8 cellular contexts compared by ENCODE assay signal in genomic region chr17:20852541-20853370, GRCh38.
DNase-seq lines count a peak whose midpoint lies in the region; ATAC-seq and TF ChIP-seq lines count a peak whose summit lies in the region.

No MANE protein-coding gene starts in this region.

- H3K36me3 Mint-ChIP-seq in MCF 10A (ENCODE audit: insufficient read depth, unreplicated experiment), result no peaks in the 10 kb centered on the region
- no peaks in the 10 kb centered on the region for H3K36me3 Mint-ChIP-seq in memory B cell

- H3K9me3 Mint-ChIP-seq in MCF 10A (ENCODE audit: unreplicated experiment) (no peaks in the 10 kb centered on the region), memory B cell (no peaks in the 10 kb centered on the region)

- H3K4me1 ChIP-seq in transverse colon, result peaks cover 0 to 8% (median 6%) of the 10 kb centered on the region in 4 donors

- POLR2A ChIA-PET in MCF 10A (lab: Yijun Ruan, JAX), result interaction anchor here (0.5 to 2.4 kb wide), 2 partner anchors 81 to 84 kb away, joined by 4 to 8 read pairs; no protein-coding TSS in a partner anchor
- POLR2A ChIA-PET in GM10248 (lab: Yijun Ruan, JAX), result no interaction called here

- no peak for TF ChIP-seq POLR2A in transverse colon (IDR thresholded peaks at IDR 0.05)

- H3K27ac Mint-ChIP-seq in MCF 10A (ENCODE audit: low read depth, unreplicated experiment) (no peak overlapping the region), memory B cell (no peak overlapping the region)

- CTCF ChIA-PET in MCF 10A (lab: Yijun Ruan, JAX) (interaction anchor here (0.6 to 1.5 kb wide), 7 partner anchors 12 to 732 kb away, joined by 3 to 6 read pairs (median 3); no protein-coding TSS in a partner anchor), GM10248 (lab: Yijun Ruan, JAX) (no interaction called here)

- 3 to 5% methylated on average over 4 to 32 of the region's 32 CpGs for WGBS in transverse colon (ENCODE audit: low coverage in 1 of 2), 2 donors

- no peak for TF ChIP-seq EP300 in transverse colon (IDR thresholded peaks at IDR 0.05; ENCODE audit: low read depth)

- BruUV-seq in MCF 10A (replicated peaks; lab: Mats Ljungman, UMichigan), result no TSS peak

- H3K27me3 Mint-ChIP-seq in MCF 10A (ENCODE audit: insufficient read depth, unreplicated experiment) (peaks cover 11% of the 10 kb centered on the region), memory B cell (peaks cover 7% of the 10 kb centered on the region)

- TF ChIP-seq CTCF in GM12865 (IDR thresholded peaks at IDR 0.05; ENCODE audit: insufficient read depth, low read depth, low read length, missing control alignments) (no peak), MCF 10A (IDR thresholded peaks at IDR 0.05; ENCODE audit: unreplicated experiment) (no peak), transverse colon (IDR thresholded peaks at IDR 0.05) (no peak), GM10248 (IDR thresholded peaks at IDR 0.05; ENCODE audit: control extremely low read depth, extremely low read depth, low read depth, missing control alignments) (no peak)

- peak; percentile 70 for ATAC-seq in memory B cell (ENCODE audit: low read depth)
- no peak for ATAC-seq in GM18502 (IDR thresholded peaks at IDR 0.05; ENCODE audit: poor library complexity, unreplicated experiment)
- ATAC-seq in GM21619 (IDR thresholded peaks at IDR 0.05; ENCODE audit: unreplicated experiment), result no peak

- H3K4me3 Mint-ChIP-seq in MCF 10A (ENCODE audit: unreplicated experiment), result peak overlapping the region; percentile 58
- H3K4me3 Mint-ChIP-seq in memory B cell, result peak overlapping the region; percentile 77

- no peak overlapping the region for H3K4me3 ChIP-seq in GM12865 (ENCODE audit: low read depth, low read length)
- H3K4me3 ChIP-seq in transverse colon, result peak overlapping the region in 3 of 4 donors; percentile 18 to 37 (median 25)

- in situ Hi-C loops in transverse colon (cut with MboI; ENCODE audit: low pct_ligation_motif_present in 1 of 4, low pct_unique_long_range_greater_than_20kb in 1 of 4, low sequenced_read_pairs in 3 of 4), result no loop called here

- peak; percentile 13 for DNase-seq in GM12865 (ENCODE audit: low read depth)
- DNase-seq in NCI-H460 (ENCODE audit: extremely low read depth, low read depth), result peak; percentile 34
- peak; percentile 12 for DNase-seq in MCF 10A (ENCODE audit: unreplicated experiment)
- DNase-seq in memory B cell (ENCODE audit: low spot score in 2 of 2), result peak in 1 of 2 donors; percentile 25
- DNase-seq in transverse colon, result peak; percentile 14
- DNase-seq in GM10248 (ENCODE audit: extremely low spot score), result no peak

- intact Hi-C loops in MCF 10A (cut with micrococcal nuclease), result loop anchor here (5.0 kb wide), 1 partner anchor 140 kb away; no protein-coding TSS in a partner anchor
- intact Hi-C loops in transverse colon (cut with DNase I; ENCODE audit: low total_unique reads), result no loop called here

- H3K27me3 ChIP-seq in transverse colon, result peaks cover 25% of the 10 kb centered on the region

- H3K27ac ChIP-seq in transverse colon, result peak overlapping the region in 3 of 4 donors; percentile 1 to 68 (median 10)

- no peaks in the 10 kb centered on the region for H3K36me3 ChIP-seq in transverse colon

- no peaks in the 10 kb centered on the region for H3K4me1 Mint-ChIP-seq in MCF 10A (ENCODE audit: insufficient read depth, unreplicated experiment)
- H3K4me1 Mint-ChIP-seq in memory B cell, result peaks cover 12% of the 10 kb centered on the region

- H3K9me3 ChIP-seq in transverse colon, result no peaks in the 10 kb centered on the region
